8 cellular contexts compared by ENCODE assay signal in the genomic region with DNA sequence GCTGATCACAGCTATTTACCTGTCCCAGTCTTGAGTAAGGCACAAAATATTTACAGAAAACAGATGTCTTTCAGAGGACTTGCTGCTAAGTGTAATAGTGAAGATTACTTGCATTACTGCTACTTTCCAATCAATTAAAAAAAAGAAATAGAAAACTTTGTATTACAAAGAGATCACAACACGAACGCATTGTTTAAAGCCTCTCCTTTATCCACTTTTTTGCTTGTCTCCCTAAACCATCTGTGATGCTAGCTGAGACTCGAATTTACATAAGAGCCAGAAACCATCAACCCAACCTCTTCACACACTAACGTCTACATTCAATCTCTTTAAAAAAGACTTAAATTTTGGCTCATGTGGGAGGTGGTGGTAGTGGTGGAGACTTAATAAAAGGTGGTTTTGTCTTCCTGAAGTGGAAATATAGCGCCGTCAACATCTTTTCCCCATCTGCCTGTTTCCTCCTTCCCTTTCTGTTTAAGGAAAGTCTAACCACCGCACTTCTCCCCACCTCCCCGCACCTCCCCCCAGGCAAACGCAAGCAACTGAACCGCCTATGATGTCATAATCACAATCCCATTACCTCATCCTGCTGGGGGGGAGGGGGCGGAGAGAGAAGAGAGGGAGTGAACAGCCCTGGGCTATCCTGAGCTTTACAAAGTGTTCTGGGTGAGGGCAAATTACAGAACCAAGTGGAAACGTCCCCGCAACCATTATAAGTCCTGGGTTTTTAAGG. TPM values are rescaled to one million over a fixed set of nuclear protein-coding genes. Genes with fewer than 3 reads are reported as not detected.
A peak's percentile ranks its signal among the peaks of the same experiment; 100 is the strongest.
DNase-seq lines count a peak whose midpoint lies in the region; ATAC-seq, FAIRE-seq and TF ChIP-seq lines count a peak whose summit lies in the region.

No MANE protein-coding gene starts in this region.

- peak overlapping the region; percentile 99 for H3K4ac ChIP-seq in trophoblast cell (ENCODE audit: low read depth, low read length)

- WGBS in adrenal gland, 4 donors: 25 to 26% (median 26%) methylated on average over 13 of the region's 13 CpGs
- WGBS in heart left ventricle, 4 donors: 24 to 34% (median 28%) methylated on average over 13 of the region's 13 CpGs
- WGBS in trophoblast cell (ENCODE audit: extremely low coverage, insufficient coverage, insufficient read length): no CpG with 5 or more reads among the region's 13 CpGs

- no peak overlapping the region for H2AK5ac ChIP-seq in trophoblast cell (ENCODE audit: low read length)

- peak overlapping the region; percentile 100 for H4K8ac ChIP-seq in trophoblast cell (ENCODE audit: low read depth, low read length)

- H3K79me2 ChIP-seq in trophoblast cell (ENCODE audit: control insufficient read depth, insufficient read depth, low read length, poor library complexity): peaks cover 16% of the 10 kb centered on the region

- no peak overlapping the region for H3K23ac ChIP-seq in trophoblast cell (ENCODE audit: low read length)

- H3K27me3 ChIP-seq in adrenal gland: no peaks in the 10 kb centered on the region
- H3K27me3 ChIP-seq in heart left ventricle: no peaks in the 10 kb centered on the region
- H3K27me3 ChIP-seq in trophoblast cell (ENCODE audit: insufficient read depth, low read length): no peaks in the 10 kb centered on the region

- peak overlapping the region; percentile 100 for H2BK120ac ChIP-seq in trophoblast cell (ENCODE audit: insufficient read depth, low read length, poor library complexity)

- H4K12ac ChIP-seq in trophoblast cell (ENCODE audit: low read depth, low read length): peak overlapping the region; percentile 99

- H3K4me3 ChIP-seq in AG10803 (ENCODE audit: low read length) (peak overlapping the region; percentile 95), adrenal gland (peak overlapping the region in 3 of 4 donors; percentile 23 to 95 (median 93)), heart left ventricle (peak overlapping the region; percentile 65 to 99 (median 86)), trophoblast cell (ENCODE audit: low read depth, low read length) (peak overlapping the region; percentile 91)

- peak overlapping the region; percentile 84 to 98 (median 92) for H3K27ac ChIP-seq in adrenal gland
- peak overlapping the region; percentile 82 to 98 (median 94) for H3K27ac ChIP-seq in heart left ventricle
- H3K27ac ChIP-seq in trophoblast cell (ENCODE audit: low read depth, low read length): peak overlapping the region; percentile 94

- peak overlapping the region; percentile 100 for H2BK5ac ChIP-seq in trophoblast cell (ENCODE audit: low read depth, low read length, poor library complexity)

- FAIRE-seq in GM18507 (lab: Jason Lieb, UNC): peak; percentile 38

- DNase-seq in AG10803 (ENCODE audit: low read depth) (peak; percentile 74), GM18507 (ENCODE audit: extremely low spot score, insufficient read length, low read depth) (no peak), NCI-H510A treated with DMSO at 0.1 percent for 48 hours (lab: John Stamatoyannopoulos, UW) (peak; percentile 79), adrenal gland (peak in 6 of 7 donors; percentile 72 to 92 (median 80)), heart left ventricle (peak in 2 of 5 donors; percentile 80), trophoblast cell (peak; percentile 43 to 76)

- H3K9me3 ChIP-seq in adrenal gland (replicated peaks in 1 of 3) (no peaks in the 10 kb centered on the region), heart left ventricle (no peaks in the 10 kb centered on the region), trophoblast cell (ENCODE audit: insufficient read depth, low read depth, low read length) (no peaks in the 10 kb centered on the region)

- H3K79me1 ChIP-seq in trophoblast cell (ENCODE audit: low read length): peaks cover 16% of the 10 kb centered on the region

- H3K14ac ChIP-seq in trophoblast cell (ENCODE audit: low read length): peak overlapping the region; percentile 99

- peak overlapping the region; percentile 99 for H2AFZ ChIP-seq in trophoblast cell (ENCODE audit: insufficient read depth, low read length, poor library complexity)

- peak overlapping the region; percentile 100 for H3K18ac ChIP-seq in trophoblast cell (ENCODE audit: low read length)

- no peak for TF ChIP-seq CTCF in AG10803 (conservative IDR thresholded peaks at IDR 0.05; ENCODE audit: low read length)
- no peak for TF ChIP-seq CTCF in adrenal gland (IDR thresholded peaks at IDR 0.05)
- TF ChIP-seq CTCF in heart left ventricle (IDR thresholded peaks at IDR 0.05): no peak

- ATAC-seq in HG02970 (IDR thresholded peaks at IDR 0.05; ENCODE audit: low FRiP score, unreplicated experiment) (peak; percentile 9), heart left ventricle (peak; percentile 37 to 69 (median 52)), HG03108 (IDR thresholded peaks at IDR 0.05; ENCODE audit: unreplicated experiment) (no peak)

- TF ChIP-seq POLR2A in adrenal gland (IDR thresholded peaks at IDR 0.05): no peak
- TF ChIP-seq POLR2A in heart left ventricle (IDR thresholded peaks at IDR 0.05): no peak

- intact Hi-C loops in adrenal gland (cut with DNase I) (no loop called here), heart left ventricle (cut with DNase I) (loop anchor here in 1 of 10 donors (10.0 kb wide), 1 partner anchor 208 kb away; the partner anchor contains the start of gene ETF1)

- H3K9ac ChIP-seq in trophoblast cell (ENCODE audit: low read length): peak overlapping the region; percentile 97

- H3K4me1 ChIP-seq in adrenal gland (replicated peaks in 1 of 2) (peaks cover 20 to 31% of the 10 kb centered on the region in 2 donors), heart left ventricle (peaks cover 0 to 38% (median 24%) of the 10 kb centered on the region in 12 donors), trophoblast cell (ENCODE audit: control insufficient read depth in 1 of 2, insufficient read depth in 2 of 2, low read length in 2 of 2) (peaks cover 2 to 12% of the 10 kb centered on the region in 2 experiments)

- H2BK12ac ChIP-seq in trophoblast cell (ENCODE audit: low read length): peak overlapping the region; percentile 99

- peak overlapping the region; percentile 100 for H4K91ac ChIP-seq in trophoblast cell (ENCODE audit: low read depth, low read length)

- H3K4me2 ChIP-seq in trophoblast cell (ENCODE audit: low read length): peak overlapping the region; percentile 90

- H3K36me3 ChIP-seq in adrenal gland (replicated peaks in 1 of 2) (peaks cover 0 to 12% of the 10 kb centered on the region in 2 donors), heart left ventricle (peaks cover 0 to 13% (median 10%) of the 10 kb centered on the region in 9 donors), trophoblast cell (ENCODE audit: control insufficient read depth in 1 of 2, insufficient read depth in 2 of 2, low read length in 2 of 2) (peaks cover 3 to 12% of the 10 kb centered on the region in 2 experiments)

RNA-seq across cellular contexts. Expression of gene FAM53C, which starts 0.9 kb away (rescaled TPM):
- total RNA-seq in adrenal gland: 100 to 1,000 TPM in 1 of 8 donors, 10 to 100 TPM in 7; 19.9 to 143 (median 29.6) TPM
- polyA plus RNA-seq in adrenal gland: 10 to 100 TPM; 11.9 to 23.3 (median 15.9) TPM
- total RNA-seq in heart left ventricle: 10 to 100 TPM; 21.5 to 41.0 (median 26.2) TPM
- polyA plus RNA-seq in heart left ventricle: 10 to 100 TPM; 15.0 to 18.3 TPM
- polyA plus RNA-seq in trophoblast cell (2013): 39.8 and 41.7 TPM in 2 replicates

RNA-seq across cellular contexts. Expression of gene CDC25C, which starts 5.5 kb away (rescaled TPM):
- total RNA-seq in adrenal gland (under 1 TPM in 4 of 8 donors, not detected in 4; 0.28 to 0.49 (median 0.31) TPM), heart left ventricle (1 to 10 TPM in 1 of 9 donors, under 1 TPM in 3, not detected in 5; 0.19 to 2.5 (median 0.58) TPM)
- polyA plus RNA-seq in adrenal gland (under 1 TPM; 0.24 to 0.57 (median 0.32) TPM), heart left ventricle (under 1 TPM in 1 of 2 donors, not detected in 1; 0.08 TPM)
- 13.6 and 14.2 TPM in 2 replicates for polyA plus RNA-seq in trophoblast cell (2013)

RNA-seq across cellular contexts. Expression of gene KDM3B, which starts 15.4 kb away (rescaled TPM):
- total RNA-seq in adrenal gland: 10 to 100 TPM; 38.8 to 68.4 (median 53.5) TPM
- 10 to 100 TPM; 23.2 to 35.2 (median 23.8) TPM for polyA plus RNA-seq in adrenal gland
- 10 to 100 TPM; 31.9 to 65.1 (median 52.6) TPM for total RNA-seq in heart left ventricle
- polyA plus RNA-seq in heart left ventricle: 10 to 100 TPM; 17.0 to 18.2 TPM
- 25.5 and 26.6 TPM in 2 replicates for polyA plus RNA-seq in trophoblast cell (2013)
